Comparison of ENCODE assay signal across 19 cellular contexts in the genomic region with DNA sequence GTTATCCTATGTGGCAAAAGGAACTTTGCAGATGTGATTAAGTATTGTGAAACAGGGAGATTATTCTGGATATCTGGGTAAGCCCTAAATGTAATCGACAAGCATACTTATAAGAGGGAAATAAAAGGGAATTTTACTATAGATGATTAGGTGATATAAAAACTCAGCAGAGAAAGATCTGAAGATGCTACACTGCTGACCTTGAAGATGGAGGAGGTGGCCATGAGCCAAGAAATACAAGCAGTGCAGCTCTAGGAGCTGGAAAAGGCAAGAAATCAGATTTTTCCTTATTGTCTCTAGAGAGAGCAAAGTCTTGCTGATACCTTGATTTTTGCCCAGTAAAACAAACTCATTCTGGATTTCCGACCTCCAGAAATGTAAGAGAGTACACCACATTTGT.
"Had no signal": no experiment of that assay in that cellular context is flagged by ENCODE, and none has a peak within 500 bp of the region (broad histone marks: within the 10 kb centered on the region; RNA-seq: fewer than 3 reads in every experiment).

No MANE protein-coding gene starts in this region.

- H3K4me3 ChIP-seq: tibial nerve, vagina had no signal

- DNase-seq: activated CD4-positive, alpha-beta T cell treated with anti-CD3 and anti-CD28 coated beads, Interleukin-2, amount 10 ng/mL, durations not matched to agents 7 days and 5 days; activated CD4-positive, CD25-positive, alpha-beta regulatory T cell; activated CD8-positive, alpha-beta memory T cell treated with anti-CD3 and anti-CD28 coated beads for 24 hours; activated naive CD8-positive, alpha-beta T cell treated with anti-CD3 and anti-CD28 coated beads for 36 hours; hippocampal formation; kidney; left ventricle myocardium superior; mesendoderm; natural killer cell; retina; stimulated activated CD4-positive, alpha-beta T cell treated with anti-CD3 and anti-CD28 coated beads, Interleukin-15, amount 100 ng/mL, for 24 hours; stimulated activated CD4-positive, alpha-beta T cell treated with anti-CD3 and anti-CD28 coated beads, Interleukin-4, amount 100 ng/mL, for 1 hour; stimulated activated naive CD4-positive, alpha-beta T cell had no signal

- ATAC-seq: esophagus mucosa, left ventricle myocardium superior, natural killer cell had no signal

- FAIRE-seq: bronchial epithelial cell, colon, endometrium, kidney had no signal
